8 cellular contexts compared by ENCODE assay signal in genomic region chr17:48374650-48375230, GRCh38. TPM values are rescaled to one million over a fixed set of nuclear protein-coding genes. Genes with fewer than 3 reads are reported as not detected.
DNase-seq lines count a peak whose midpoint lies in the region; ATAC-seq and TF ChIP-seq lines count a peak whose summit lies in the region.

No MANE protein-coding gene starts in this region.

- H3K9me3 Mint-ChIP-seq in HFFc6: no peaks in the 10 kb centered on the region

- no peak for TF ChIP-seq EP300 in sigmoid colon (IDR thresholded peaks at IDR 0.05)

- H3K27ac ChIP-seq in sigmoid colon: no peak overlapping the region

- peaks cover 0 to 11% (median 6%) of the 10 kb centered on the region in 3 donors for H3K27me3 ChIP-seq in sigmoid colon

- intact Hi-C loops in sigmoid colon (cut with DNase I): no loop called here

- no peak overlapping the region for H3K4me3 ChIP-seq in sigmoid colon

- H3K36me3 ChIP-seq in sigmoid colon: no peaks in the 10 kb centered on the region

- peaks cover 19% of the 10 kb centered on the region for H3K27me3 Mint-ChIP-seq in HFFc6 (ENCODE audit: insufficient read depth)

- H3K9me3 ChIP-seq in sigmoid colon: no peaks in the 10 kb centered on the region

- no peak overlapping the region for H3K27ac Mint-ChIP-seq in HFFc6

- no peak for TF ChIP-seq POLR2A in sigmoid colon (IDR thresholded peaks at IDR 0.05)

- DNase-seq in DMS53 treated with DMSO at 0.1 percent for 48 hours (lab: John Stamatoyannopoulos, UW; ENCODE audit: unreplicated experiment) (peak; percentile 59), HFFc6 (peak; percentile 1), SHP77 treated with DMSO at 0.1 percent for 48 hours (lab: John Stamatoyannopoulos, UW) (peak; percentile 67), dermis microvascular lymphatic vessel endothelial cell (ENCODE audit: low read depth in 2 of 2) (peak; percentile 34 to 50), sigmoid colon (no peak), HCEC 1CT (no peak)

- WGBS in sigmoid colon, 2 donors: 76 to 79% methylated on average over 1 of the region's 1 CpG

- TF ChIP-seq CTCF in HFFc6 (IDR thresholded peaks at IDR 0.05) (peak; percentile 67), sigmoid colon (IDR thresholded peaks at IDR 0.05) (peak in 3 of 4 experiments; percentile 8 to 38 (median 20))

- no peaks in the 10 kb centered on the region for H3K4me1 ChIP-seq in sigmoid colon

- no peak overlapping the region for H3K4me3 Mint-ChIP-seq in HFFc6

- H3K4me1 Mint-ChIP-seq in HFFc6 (ENCODE audit: low read depth): no peaks in the 10 kb centered on the region

- no peak for ATAC-seq in HG03432 (IDR thresholded peaks at IDR 0.05; ENCODE audit: unreplicated experiment)
- ATAC-seq in HG02840 (IDR thresholded peaks at IDR 0.05; ENCODE audit: low FRiP score, unreplicated experiment): no peak

- H3K36me3 Mint-ChIP-seq in HFFc6 (ENCODE audit: low read depth): no peaks in the 10 kb centered on the region

RNA-seq across cellular contexts. Expression of gene SKAP1, which starts 55.3 kb away (rescaled TPM):
- total RNA-seq in HFFc6 (2021; fragmentation: NEBNext Ultra II Directional; extraction: Animal tissue kit (Norgen Biotek cat#: 25700)): not detected
- total RNA-seq in dermis microvascular lymphatic vessel endothelial cell: under 0.01 TPM in 1 of 2 replicates, not detected in the other
- total RNA-seq in sigmoid colon: 1 to 10 TPM in 1 of 4 donors, under 1 TPM in 2, not detected in 1; 0.36 to 1.2 (median 0.41) TPM
- polyA plus RNA-seq in sigmoid colon: 10 to 100 TPM in 1 of 3 donors, 1 to 10 TPM in 2; 1.6 to 10.3 (median 1.8) TPM

Comparison
In these comparisons a context has a peak if more than half of its experiments do, and no peak if none do; other contexts are left out.
1. DNase-seq: peak in DMS53 treated with DMSO at 0.1 percent for 48 hours (single experiment), HFFc6 (single experiment), SHP77 treated with DMSO at 0.1 percent for 48 hours (single experiment) and dermis microvascular lymphatic vessel endothelial cell (2 of 2); none in sigmoid colon (single experiment) and HCEC 1CT (single experiment).